8 cellular contexts compared by ENCODE assay signal in the genomic region with DNA sequence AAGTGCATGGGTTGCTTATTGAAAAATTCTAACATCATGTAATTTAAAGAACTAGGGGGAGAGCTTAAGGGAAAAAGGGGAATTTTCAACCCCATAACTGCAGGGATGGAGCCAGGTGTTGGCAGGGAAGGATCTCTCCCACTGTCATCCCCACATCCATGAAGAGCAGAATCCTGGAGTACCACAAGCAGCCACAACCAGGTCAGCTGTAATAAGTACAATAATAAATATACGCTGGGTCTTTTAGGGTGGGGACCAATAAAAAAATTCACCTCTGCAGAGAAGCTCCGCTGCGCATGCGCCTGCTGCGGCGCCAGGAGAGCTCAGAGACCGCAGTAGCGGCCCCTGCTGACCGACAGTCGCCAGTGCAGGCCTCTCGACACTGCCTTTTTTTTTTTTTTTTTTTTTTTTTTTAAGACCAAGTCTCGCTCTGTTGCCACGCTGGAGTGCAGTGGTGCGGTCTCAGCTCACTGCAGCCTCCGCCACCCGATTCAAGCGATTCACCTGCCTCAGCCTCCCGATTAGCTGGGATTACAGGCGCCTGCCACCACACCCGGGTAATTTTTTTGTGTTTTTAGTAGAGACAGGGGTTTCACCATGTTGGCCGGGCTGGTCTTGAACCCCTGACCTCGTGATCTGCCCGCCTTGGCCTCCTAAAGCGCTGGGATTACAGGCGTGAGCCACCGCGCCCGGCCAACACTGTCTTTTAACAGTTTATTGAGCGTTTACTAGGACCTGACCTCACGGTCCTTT. TPM values are rescaled to one million over a fixed set of nuclear protein-coding genes. Genes with fewer than 3 reads are reported as not detected.
DNase-seq lines count a peak whose midpoint lies in the region; ATAC-seq and TF ChIP-seq lines count a peak whose summit lies in the region.

No MANE protein-coding gene starts in this region.

- POLR2A ChIA-PET in AG04450 (lab: Yijun Ruan, JAX) = interaction anchor here (0.6 to 2.0 kb wide), 13 partner anchors 9 to 443 kb away, joined by 3 to 26 read pairs (median 4); partner anchors contain the start of genes DAPK3 and PIAS4

- H3K4me3 ChIP-seq in AG04450 (ENCODE audit: low read depth, low read length) (peak overlapping the region; percentile 44), osteoblast (ENCODE audit: insufficient read depth, low read length) (peak overlapping the region; percentile 46)

- H3K79me2 ChIP-seq in osteoblast (ENCODE audit: insufficient read depth, low read length) = peaks cover 25% of the 10 kb centered on the region

- peaks cover 24% of the 10 kb centered on the region for H4K20me1 ChIP-seq in osteoblast (ENCODE audit: insufficient read depth, low read length)

- H3K27ac ChIP-seq in AG04450 (ENCODE audit: low read depth, low read length) = no peak overlapping the region
- H3K27ac ChIP-seq in osteoblast (ENCODE audit: low read depth, low read length) = peak overlapping the region; percentile 45
- peak overlapping the region; percentile 50 for H3K27ac ChIP-seq in temporal lobe (ENCODE audit: low read depth, low read length)

- H3K4me1 ChIP-seq in osteoblast (ENCODE audit: insufficient read depth, low read length) = peaks cover 32% of the 10 kb centered on the region

- H3K4me2 ChIP-seq in osteoblast (ENCODE audit: insufficient read depth, low read length) = peak overlapping the region; percentile 99

- H3K27ac Mint-ChIP-seq in activated naive CD4-positive, alpha-beta T cell treated with anti-CD3 and anti-CD28 coated beads, Interleukin-2, amount 10 ng/mL, durations not matched to agents 7 days and 5 days = peak overlapping the region; percentile 89

- CTCF ChIA-PET in AG04450 (lab: Charles Lee) = interaction anchor here (0.5 to 2.1 kb wide), 63 partner anchors 9 to 1947 kb away, joined by 3 to 39 read pairs (median 4); partner anchors contain the start of genes CHAF1A, MRPL54, PIAS4 and TJP3
- CTCF ChIA-PET in activated naive CD4-positive, alpha-beta T cell treated with anti-CD3 and anti-CD28 coated beads, Interleukin-2, amount 10 ng/mL, durations not matched to agents 7 days and 5 days (lab: Charles Lee) = interaction anchor here (0.6 to 2.1 kb wide), 16 partner anchors 9 to 484 kb away, joined by 3 to 18 read pairs (median 3); partner anchors contain the start of genes DAPK3, HDGFL2 and PIAS4

- peaks cover 21% of the 10 kb centered on the region for H3K36me3 ChIP-seq in osteoblast (ENCODE audit: insufficient read depth, low read length)

- H3K27me3 ChIP-seq in AG04450 (ENCODE audit: control insufficient read depth, insufficient read depth, low read length) (no peaks in the 10 kb centered on the region), osteoblast (ENCODE audit: insufficient read depth, low read length) (no peaks in the 10 kb centered on the region)

- H3K9me3 Mint-ChIP-seq in activated naive CD4-positive, alpha-beta T cell treated with anti-CD3 and anti-CD28 coated beads, Interleukin-2, amount 10 ng/mL, durations not matched to agents 7 days and 5 days = no peaks in the 10 kb centered on the region

- DNase-seq in AG04450 (ENCODE audit: low read depth, low spot score) = peak; percentile 66
- DNase-seq in GM19238 (ENCODE audit: insufficient read length, low spot score) = peak; percentile 62
- DNase-seq in NCI-H1092 treated with DMSO at 0.1 percent for 48 hours (lab: John Stamatoyannopoulos, UW) = peak; percentile 88
- DNase-seq in activated naive CD4-positive, alpha-beta T cell treated with anti-CD3 and anti-CD28 coated beads, Interleukin-2, amount 10 ng/mL, durations not matched to agents 7 days and 5 days = peak; percentile 90
- DNase-seq in glomerular visceral epithelial cell (ENCODE audit: extremely low spot score) = peak; percentile 92
- DNase-seq in osteoblast (ENCODE audit: insufficient read length, low spot score, missing footprints) = peak; percentile 92

- peak overlapping the region; percentile 72 for H3K4me3 Mint-ChIP-seq in activated naive CD4-positive, alpha-beta T cell treated with anti-CD3 and anti-CD28 coated beads, Interleukin-2, amount 10 ng/mL, durations not matched to agents 7 days and 5 days

- H3K36me3 Mint-ChIP-seq in activated naive CD4-positive, alpha-beta T cell treated with anti-CD3 and anti-CD28 coated beads, Interleukin-2, amount 10 ng/mL, durations not matched to agents 7 days and 5 days = peaks cover 22% of the 10 kb centered on the region

- peaks cover 58% of the 10 kb centered on the region for H3K4me1 Mint-ChIP-seq in activated naive CD4-positive, alpha-beta T cell treated with anti-CD3 and anti-CD28 coated beads, Interleukin-2, amount 10 ng/mL, durations not matched to agents 7 days and 5 days

- H3K9me3 ChIP-seq in AG04450 (ENCODE audit: control insufficient read depth, insufficient read depth, low read length) (no peaks in the 10 kb centered on the region; the same call in 1 of the 2 replicates), osteoblast (ENCODE audit: low read depth, low read length) (no peaks in the 10 kb centered on the region)

- peak; percentile 8 for ATAC-seq in SK-N-SH treated with all-trans-retinoic acid at 6 μM for 48 hours

- no peaks in the 10 kb centered on the region for H3K27me3 Mint-ChIP-seq in activated naive CD4-positive, alpha-beta T cell treated with anti-CD3 and anti-CD28 coated beads, Interleukin-2, amount 10 ng/mL, durations not matched to agents 7 days and 5 days

- peak overlapping the region; percentile 73 for H2AFZ ChIP-seq in osteoblast (ENCODE audit: low read length)

- TF ChIP-seq CTCF in AG04450 (IDR thresholded peaks at IDR 0.05; ENCODE audit: low read depth, low read length) = peak; percentile 90
- TF ChIP-seq CTCF in osteoblast (IDR thresholded peaks at IDR 0.05; ENCODE audit: extremely low read depth, low read depth, low read length) = peak; percentile 92

TF ChIP-seq in SK-N-SH treated with all-trans-retinoic acid at 6 μM for 48 hours, 23 proteins besides CTCF, POLR2A, EP300 and RAD21 (continues in another document):
- TF ChIP-seq, protein P1, sequence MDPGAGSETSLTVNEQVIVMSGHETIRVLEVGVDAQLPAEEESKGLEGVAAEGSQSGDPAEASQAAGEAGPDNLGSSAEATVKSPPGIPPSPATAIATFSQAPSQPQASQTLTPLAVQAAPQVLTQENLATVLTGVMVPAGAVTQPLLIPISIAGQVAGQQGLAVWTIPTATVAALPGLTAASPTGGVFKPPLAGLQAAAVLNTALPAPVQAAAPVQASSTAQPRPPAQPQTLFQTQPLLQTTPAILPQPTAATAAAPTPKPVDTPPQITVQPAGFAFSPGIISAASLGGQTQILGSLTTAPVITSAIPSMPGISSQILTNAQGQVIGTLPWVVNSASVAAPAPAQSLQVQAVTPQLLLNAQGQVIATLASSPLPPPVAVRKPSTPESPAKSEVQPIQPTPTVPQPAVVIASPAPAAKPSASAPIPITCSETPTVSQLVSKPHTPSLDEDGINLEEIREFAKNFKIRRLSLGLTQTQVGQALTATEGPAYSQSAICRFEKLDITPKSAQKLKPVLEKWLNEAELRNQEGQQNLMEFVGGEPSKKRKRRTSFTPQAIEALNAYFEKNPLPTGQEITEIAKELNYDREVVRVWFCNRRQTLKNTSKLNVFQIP (CRISPR knock-in tag; IDR thresholded peaks at IDR 0.05; ENCODE audit: borderline replicate concordance, low read depth) = no peak
- TF ChIP-seq RARB (CRISPR knock-in tag; IDR thresholded peaks at IDR 0.05) (no peak), ZNF8 (CRISPR knock-in tag; IDR thresholded peaks at IDR 0.05) (no peak), GLIS3 (CRISPR knock-in tag; IDR thresholded peaks at IDR 0.05) (no peak), ESRRG (CRISPR knock-in tag; IDR thresholded peaks at IDR 0.05) (no peak), ISL1 (CRISPR knock-in tag; IDR thresholded peaks at IDR 0.05) (no peak), PPARA (CRISPR knock-in tag; IDR thresholded peaks at IDR 0.05; ENCODE audit: borderline replicate concordance) (no peak), TOX (CRISPR knock-in tag; IDR thresholded peaks at IDR 0.05; ENCODE audit: borderline replicate concordance) (no peak), ZFP3 (CRISPR knock-in tag; IDR thresholded peaks at IDR 0.05) (no peak), ZFP30 (CRISPR knock-in tag; IDR thresholded peaks at IDR 0.05) (no peak), ARNTL (CRISPR knock-in tag; IDR thresholded peaks at IDR 0.05; ENCODE audit: borderline replicate concordance, low read depth) (no peak), CSDC2 (CRISPR knock-in tag; IDR thresholded peaks at IDR 0.05) (no peak), ZC3H10 (CRISPR knock-in tag; IDR thresholded peaks at IDR 0.05) (no peak), TCF4 (CRISPR knock-in tag; IDR thresholded peaks at IDR 0.05; ENCODE audit: borderline replicate concordance) (no peak)
- TF ChIP-seq, protein P2, sequence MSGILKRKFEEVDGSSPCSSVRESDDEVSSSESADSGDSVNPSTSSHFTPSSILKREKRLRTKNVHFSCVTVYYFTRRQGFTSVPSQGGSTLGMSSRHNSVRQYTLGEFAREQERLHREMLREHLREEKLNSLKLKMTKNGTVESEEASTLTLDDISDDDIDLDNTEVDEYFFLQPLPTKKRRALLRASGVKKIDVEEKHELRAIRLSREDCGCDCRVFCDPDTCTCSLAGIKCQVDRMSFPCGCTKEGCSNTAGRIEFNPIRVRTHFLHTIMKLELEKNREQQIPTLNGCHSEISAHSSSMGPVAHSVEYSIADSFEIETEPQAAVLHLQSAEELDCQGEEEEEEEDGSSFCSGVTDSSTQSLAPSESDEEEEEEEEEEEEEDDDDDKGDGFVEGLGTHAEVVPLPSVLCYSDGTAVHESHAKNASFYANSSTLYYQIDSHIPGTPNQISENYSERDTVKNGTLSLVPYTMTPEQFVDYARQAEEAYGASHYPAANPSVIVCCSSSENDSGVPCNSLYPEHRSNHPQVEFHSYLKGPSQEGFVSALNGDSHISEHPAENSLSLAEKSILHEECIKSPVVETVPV (CRISPR knock-in tag; IDR thresholded peaks at IDR 0.05) = no peak

RNA-seq across cellular contexts. Expression of gene EEF2, which starts 2.5 kb away (rescaled TPM):
- 1,648 and 1,697 TPM in 2 replicates for polyA plus RNA-seq in AG04450 (2011; rRNA removed)
- polyA minus RNA-seq in AG04450 (2011; rRNA and poly(A)+ RNA removed) = 1,375 and 1,770 TPM in 2 replicates
- 2,656 and 2,968 TPM in 2 replicates for total RNA-seq in osteoblast
- total RNA-seq in temporal lobe = 1,871 TPM

RNA-seq across cellular contexts. Expression of gene DAPK3, which starts 16.9 kb away (rescaled TPM):
- polyA plus RNA-seq in AG04450 (2011; rRNA removed) = 105 and 149 TPM in 2 replicates
- 89.6 and 138 TPM in 2 replicates for polyA minus RNA-seq in AG04450 (2011; rRNA and poly(A)+ RNA removed)
- total RNA-seq in osteoblast (122 and 131 TPM in 2 replicates), temporal lobe (48.7 TPM)

RNA-seq across cellular contexts. Expression of gene PIAS4, which starts 19.7 kb away (rescaled TPM):
- 9.0 and 12.0 TPM in 2 replicates for polyA plus RNA-seq in AG04450 (2011; rRNA removed)
- polyA minus RNA-seq in AG04450 (2011; rRNA and poly(A)+ RNA removed) = 13.6 and 17.2 TPM in 2 replicates
- total RNA-seq in osteoblast = 14.7 and 21.4 TPM in 2 replicates
- 12.8 TPM for total RNA-seq in temporal lobe

RNA-seq across cellular contexts. Expression of gene NMRK2, which starts 54.9 kb away (rescaled TPM):
- not detected in 2 replicates for polyA plus RNA-seq in AG04450 (2011; rRNA removed)
- not detected in 2 replicates for polyA minus RNA-seq in AG04450 (2011; rRNA and poly(A)+ RNA removed)
- total RNA-seq in osteoblast (not detected in 2 replicates), temporal lobe (not detected)
